ENCODE assay signal across 9 cellular contexts in genomic region chr1:51516639-51517158, GRCh38. TPM values are rescaled to one million over a fixed set of nuclear protein-coding genes. Genes with fewer than 3 reads are reported as not detected.
A peak's percentile ranks its signal among the peaks of the same experiment; 100 is the strongest.
DNase-seq lines count a peak whose midpoint lies in the region; ATAC-seq, FAIRE-seq and TF ChIP-seq lines count a peak whose summit lies in the region.
"Had no signal": no experiment of that assay in that cellular context is flagged by ENCODE, and none has a peak within 500 bp of the region (broad histone marks: within the 10 kb centered on the region; RNA-seq: fewer than 3 reads in every experiment).

No MANE protein-coding gene starts in this region.

- intact Hi-C loops in GM12878 (cut with micrococcal nuclease; ENCODE audit: unreplicated experiment) = loop anchor here (5.0 to 10.0 kb wide), 3 partner anchors 74 to 282 kb away; partner anchors contain the start of gene RNF11

- FAIRE-seq in GM12878 (lab: Jason Lieb, UNC) = no peak

- H3K14ac ChIP-seq in H9 (ENCODE audit: insufficient read depth, low read length) = no peak overlapping the region

- WGBS in H9 (ENCODE audit: extremely low coverage, insufficient read length, low lambda C conversion rate) = no CpG with 5 or more reads among the region's 2 CpGs
- 4% methylated on average over 2 of the region's 2 CpGs for WGBS in GM12878 (ENCODE audit: insufficient coverage, insufficient replicate concordance, low lambda C conversion rate, missing lambda C conversion rate)

- 0 out of 4 replicates have a peak, but pooled peaks cover 0 to 3% of the 10 kb centered on the region in 2 experiments for H3K36me3 ChIP-seq in GM12878 (ENCODE audit: control insufficient read depth in 2 of 2, insufficient read depth in 2 of 2, low read length in 1 of 2)
- no peaks in the 10 kb centered on the region for H3K36me3 ChIP-seq in mucosa of rectum (ENCODE audit: control insufficient read depth in 2 of 2, insufficient read depth in 2 of 2, low read length in 2 of 2)
- H3K36me3 ChIP-seq in BE2C = no peaks in the 10 kb centered on the region

- ATAC-seq in GM12878 = peak; percentile 8
- no peak for ATAC-seq in stimulated activated naive CD8-positive, alpha-beta T cell treated with anti-CD3 and anti-CD28 coated beads, Interleukin-15, Interleukin-2, amounts not matched to agents 100 U/mL and 50 U/mL, for 24 hours

- no peak overlapping the region for H2BK15ac ChIP-seq in H9 (ENCODE audit: low read depth, low read length)

- H2AK5ac ChIP-seq in H9 (ENCODE audit: insufficient read length, low read length) = no peak overlapping the region

- H3K27ac ChIP-seq in H9 (ENCODE audit: insufficient read length, low read depth, low read length) (no peak overlapping the region), GM12878 (ENCODE audit: control insufficient read depth, insufficient read depth) (peak overlapping the region; percentile 83), mucosa of rectum (ENCODE audit: low read depth in 2 of 2, low read length in 2 of 2) (peak overlapping the region; percentile 97 to 98)

- H3K79me1 ChIP-seq in H9 (ENCODE audit: insufficient read depth, low read depth, low read length, poor library complexity, severe bottlenecking) = peaks cover 2% of the 10 kb centered on the region

- no peak overlapping the region for H4K5ac ChIP-seq in H9 (ENCODE audit: insufficient read length, low read depth, low read length)

- H4K8ac ChIP-seq in H9 (replicated peaks; ENCODE audit: insufficient read length, low read depth, low read length) = no peak overlapping the region

- no peak overlapping the region for H3K27ac Mint-ChIP-seq in H9

- H3K4me2 ChIP-seq in H9 (ENCODE audit: insufficient read depth, insufficient read length, low read length) (no peak overlapping the region), GM12878 (ENCODE audit: control insufficient read depth, insufficient read depth) (peak overlapping the region; percentile 88)

- no peak overlapping the region for H2BK5ac ChIP-seq in H9 (ENCODE audit: insufficient read length, low read length)

- POLR2A ChIA-PET in GM12878 (lab: Charles Lee) = interaction anchor here (0.5 to 5.6 kb wide), 11 partner anchors 8 to 1238 kb away, joined by 3 to 83 read pairs (median 4); partner anchors contain the start of gene TUT4

- H3K4me3 Mint-ChIP-seq in H9 = peak overlapping the region; percentile 19 to 64; a peak in 2 of 5 replicates

- TSS peak; percentile 40 for BruUV-seq in GM12878 (replicated peaks; lab: Mats Ljungman, UMichigan)

- TF ChIP-seq CTCF in H9 (conservative IDR thresholded peaks at IDR 0.05) (no peak), GM12878 (IDR thresholded peaks at IDR 0.05 in 2 of 3, conservative IDR thresholded peaks at IDR 0.05 in 1 of 3; ENCODE audit: control insufficient read depth in 2 of 3, extremely low read depth in 1 of 3, insufficient read depth in 1 of 3, low read depth in 3 of 3, low read length in 3 of 3) (no peak), BE2C (IDR thresholded peaks at IDR 0.05; ENCODE audit: low read depth, low read length) (no peak)

- no peak overlapping the region for H2AFZ ChIP-seq in H9 (ENCODE audit: low read length)
- no peak overlapping the region for H2AFZ ChIP-seq in GM12878 (ENCODE audit: control insufficient read depth, low read depth, low read length)

- H3K56ac ChIP-seq in H9 (ENCODE audit: insufficient read length, low read depth, low read length) = no peak overlapping the region

- no peak overlapping the region for H3K23ac ChIP-seq in H9 (ENCODE audit: insufficient read length, low read depth, low read length)

- TF ChIP-seq POLR2A in GM12878 (IDR thresholded peaks at IDR 0.05; ENCODE audit: low read depth, low read length) = no peak

- no peak overlapping the region for H3K9ac ChIP-seq in H9 (ENCODE audit: extremely low read depth, insufficient read length, low read length)
- H3K9ac ChIP-seq in GM12878 (ENCODE audit: control insufficient read depth, insufficient read depth, low read length) = peak overlapping the region; percentile 99
- peak overlapping the region; percentile 15 to 92 for H3K9ac ChIP-seq in mucosa of rectum (ENCODE audit: low read depth in 1 of 2, low read length in 2 of 2)

- no peaks in the 10 kb centered on the region for H3K36me3 Mint-ChIP-seq in H9 (ENCODE audit: insufficient read depth in 1 of 3, low read depth in 3 of 3)

- SMC1A ChIA-PET in GM12878 (lab: Charles Lee; ENCODE audit: uncharacterized antibody, unreplicated experiment) = interaction anchor here (0.6 to 7.2 kb wide), 23 partner anchors 8 to 307 kb away, joined by 3 to 147 read pairs (median 6); no protein-coding TSS in a partner anchor

- RAD21 ChIA-PET in GM12878 (lab: Charles Lee; ENCODE audit: unreplicated experiment) = interaction anchor here (1.0 to 6.0 kb wide), 14 partner anchors 8 to 353 kb away, joined by 3 to 111 read pairs (median 7); no protein-coding TSS in a partner anchor

- H2BK120ac ChIP-seq in H9 (ENCODE audit: low read depth, low read length, poor library complexity, severe bottlenecking) = no peak overlapping the region

- peak overlapping the region; percentile 95 for H3K4me3 ChIP-seq in GM12878
- peak overlapping the region; percentile 90 to 92 for H3K4me3 ChIP-seq in mucosa of rectum (ENCODE audit: low read length in 2 of 2)
- no peak overlapping the region for H3K4me3 ChIP-seq in BE2C (ENCODE audit: low read depth, low read length)

- no peak for TF ChIP-seq RAD21 in GM12878 (IDR thresholded peaks at IDR 0.05; ENCODE audit: insufficient read depth, low read depth, low read length)

- DNase-seq in AG08396 (ENCODE audit: low spot score) (peak; percentile 8), H9 (no peak), GM12878 (ENCODE audit: low read depth, low spot score) (no peak), SKM-1 (lab: John Stamatoyannopoulos, UW; ENCODE audit: unreplicated experiment) (no peak), NOMO-1 (lab: John Stamatoyannopoulos, UW; ENCODE audit: unreplicated experiment in 2 of 2) (no peak), BE2C (no peak)
- no peak for DNase-seq in stimulated activated naive CD8-positive, alpha-beta T cell treated with anti-CD3 and anti-CD28 coated beads, Interleukin-15, Interleukin-2, amounts not matched to agents 100 U/mL and 50 U/mL, for 24 hours
- DNase-seq: NCI-H748 treated with DMSO at 0.1 percent for 48 hours had no signal

- no peaks in the 10 kb centered on the region for H3K27me3 Mint-ChIP-seq in H9 (ENCODE audit: low read depth)

- H3K4me1 ChIP-seq in H9 (ENCODE audit: insufficient read depth, low read length) (no peaks in the 10 kb centered on the region), GM12878 (ENCODE audit: control insufficient read depth, insufficient read depth, low read length) (peaks cover 24% of the 10 kb centered on the region), mucosa of rectum (ENCODE audit: control insufficient read depth in 2 of 2, insufficient read depth in 2 of 2, low read length in 2 of 2) (peaks cover 29 to 58% of the 10 kb centered on the region in 2 donors), BE2C (no peaks in the 10 kb centered on the region)

- H3K4me1 Mint-ChIP-seq in H9 = peaks cover 14 to 16% of the 10 kb centered on the region in 2 experiments

- in situ Hi-C loops in GM12878 (cut with MboI) = no loop called here

- peaks cover 8% of the 10 kb centered on the region for H3K23me2 ChIP-seq in H9 (ENCODE audit: insufficient read length, low read depth, low read length, poor library complexity, severe bottlenecking)

- H4K91ac ChIP-seq in H9 (ENCODE audit: insufficient read length, low read depth, low read length) = no peak overlapping the region

- no peaks in the 10 kb centered on the region for H3K9me3 Mint-ChIP-seq in H9

- no peaks in the 10 kb centered on the region for H4K20me1 ChIP-seq in H9 (ENCODE audit: control insufficient read depth, insufficient read depth, insufficient read length)
- H4K20me1 ChIP-seq in GM12878 (ENCODE audit: control insufficient read depth, insufficient read depth) = no peaks in the 10 kb centered on the region

- H3K4ac ChIP-seq in H9 (ENCODE audit: low read depth, low read length) = no peak overlapping the region

- H3K9me3 ChIP-seq in H9 (ENCODE audit: control insufficient read depth, low read depth, low read length) (no peaks in the 10 kb centered on the region), GM12878 (replicated peaks; ENCODE audit: control insufficient read depth, insufficient read depth, low read length) (no peaks in the 10 kb centered on the region), mucosa of rectum (ENCODE audit: control insufficient read depth in 2 of 2, low read length in 2 of 2) (no peaks in the 10 kb centered on the region), BE2C (no peaks in the 10 kb centered on the region)

- H3K18ac ChIP-seq in H9 (ENCODE audit: insufficient read length, low read depth, low read length) = no peak overlapping the region

- TF ChIP-seq EP300 in GM12878 (IDR thresholded peaks at IDR 0.05; ENCODE audit: borderline replicate concordance in 1 of 2, control insufficient read depth in 1 of 2, low read depth in 2 of 2, low read length in 2 of 2) = no peak

- no peak overlapping the region for H2BK20ac ChIP-seq in H9 (ENCODE audit: low read depth, low read length, poor library complexity, severe bottlenecking)

- H3T11ph ChIP-seq in H9 (ENCODE audit: low read length) = no peak overlapping the region

- no peak overlapping the region for H2BK12ac ChIP-seq in H9 (ENCODE audit: insufficient read length, low read depth, low read length)

- CTCF ChIA-PET in GM12878 (lab: Yijun Ruan, JAX) = interaction anchor here (0.6 to 3.3 kb wide), 8 partner anchors 10 to 74 kb away, joined by 3 to 19 read pairs (median 4); no protein-coding TSS in a partner anchor

- H3K79me2 ChIP-seq in H9 (ENCODE audit: insufficient read depth, low read length) (no peaks in the 10 kb centered on the region; the same call in 1 of the 2 replicates), GM12878 (ENCODE audit: control insufficient read depth, insufficient read depth, low read length) (peaks cover 74% of the 10 kb centered on the region)

- H3K27me3 ChIP-seq in H9 (ENCODE audit: insufficient read depth, low read length) (no peaks in the 10 kb centered on the region), GM12878 (replicated peaks in 1 of 2; ENCODE audit: control insufficient read depth in 2 of 2, insufficient read depth in 2 of 2, low read length in 1 of 2) (no peaks in the 10 kb centered on the region), mucosa of rectum (ENCODE audit: control insufficient read depth in 2 of 2, insufficient read depth in 2 of 2, low read length in 2 of 2) (no peaks in the 10 kb centered on the region), BE2C (no peaks in the 10 kb centered on the region)

RNA-seq across cellular contexts. Expression of gene EPS15, which starts 2.4 kb away (rescaled TPM):
- total RNA-seq in H9 (2021) (40.2 and 44.1 TPM in 2 replicates), GM12878 (2014; rRNA removed) (53.4 and 65.1 TPM in 2 replicates), GM12878 (2014; rRNA removed; fragmentation: Illumina TruSeq; extraction: Trizol) (71.6 and 75.1 TPM in 2 replicates), GM12878 (2021) (87.8 and 88.2 TPM in 2 replicates)
- 323 and 356 TPM in 2 replicates for total RNA-seq in GM12878 (2013; cell fraction: nucleolus; rRNA removed)
- 19.0 TPM for polyA plus RNA-seq in GM12878 (2011; ENCODE audit: low read depth)
- polyA plus RNA-seq in GM12878 (2011; rRNA removed) (61.9 and 86.3 TPM in 2 replicates), GM12878 (2014; fragmentation: Illumina TruSeq; extraction: Trizol) (60.6 and 80.7 TPM in 2 replicates), GM12878 (2014; fragmentation: Nextera tagmentation; extraction: Ambion mirVana) (10 to 100 TPM; 24.7 to 49.5 TPM), GM12878 (2014; rRNA removed) (37.6 and 43.3 TPM in 2 replicates), GM12878 (2016; fragmentation: Nextera tagmentation; extraction: Ambion mirVana) (10 to 100 TPM; 55.5 to 57.1 TPM)
- polyA plus RNA-seq in GM12878 (2011; cell fraction: cytosol; rRNA removed) = 23.5 and 33.2 TPM in 2 replicates
- polyA plus RNA-seq in GM12878 (2011; cell fraction: nucleus; rRNA removed) = 33.4 and 34.4 TPM in 2 replicates
- polyA plus RNA-seq in GM12878 (2012) = 27.6 and 33.8 TPM in 2 replicates
- polyA minus RNA-seq in GM12878 (2011; rRNA and poly(A)+ RNA removed) = 79.6 and 113 TPM in 2 replicates
- 37.7 and 45.4 TPM in 2 replicates for polyA minus RNA-seq in GM12878 (2011; cell fraction: cytosol; rRNA and poly(A)+ RNA removed)
- 29.9 and 40.9 TPM in 2 replicates for polyA minus RNA-seq in GM12878 (2011; cell fraction: nucleus; rRNA and poly(A)+ RNA removed)
- 10.8 TPM for polyA plus RNA-seq in BE2C (2012; ENCODE audit: insufficient read depth, insufficient read length, low read depth)
